In the genomic region with DNA sequence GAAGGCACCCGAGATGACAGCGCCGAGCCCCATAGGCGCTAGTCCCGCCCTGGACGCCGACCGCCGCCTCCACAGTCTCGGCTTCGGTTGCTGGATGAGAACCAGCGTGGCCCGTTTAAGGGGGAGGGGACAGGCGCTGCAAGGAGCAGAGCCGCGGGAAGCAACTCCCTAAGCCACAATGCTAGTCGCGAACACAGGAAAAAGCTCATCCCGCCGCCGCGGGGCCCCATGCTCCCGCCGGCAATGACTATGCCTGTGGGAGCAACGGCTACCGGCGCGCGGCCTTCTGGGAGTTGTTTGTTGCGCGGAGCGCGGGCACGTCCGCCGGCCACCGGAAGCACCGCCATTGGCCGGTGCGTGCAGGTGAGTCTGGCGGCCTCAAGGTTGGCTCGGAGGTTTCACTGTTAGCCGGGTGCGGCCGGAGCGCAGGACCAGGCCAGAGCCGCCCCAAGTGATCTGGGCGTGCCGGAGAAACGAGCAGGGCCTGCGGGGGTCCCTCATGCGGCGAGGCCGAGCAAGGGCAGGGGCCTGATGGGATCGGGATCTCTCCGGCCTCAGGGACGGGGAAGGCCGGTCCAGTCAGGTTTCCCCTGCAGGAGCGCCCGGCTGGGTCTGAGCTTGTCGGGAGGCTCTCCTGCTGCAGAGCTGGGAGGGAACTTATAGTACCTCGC, we compare ENCODE assay signal across 8 cellular contexts. TPM values are rescaled to one million over a fixed set of nuclear protein-coding genes. Genes with fewer than 3 reads are reported as not detected.
DNase-seq lines count a peak whose midpoint lies in the region; ATAC-seq and TF ChIP-seq lines count a peak whose summit lies in the region.

TSS of gene ZNF544 (plus strand) at position 331 of the 671 bp plus-strand sequence. CDS start 15,110 bp downstream, outside the sequence.

- peak within 1 kb of the TSS; percentile 91 for H3K27ac Mint-ChIP-seq in activated T-helper 2 cell treated with anti-CD3 and anti-CD28 coated beads, Interferon-gamma antibody, Interleukin-2, Interleukin-4, amounts not matched to agents 10 μg/mL and 5 μg/mL and 100 μg/mL, durations not matched to agents 14 hours and 24 hours and 36 hours
- peak within 1 kb of the TSS; percentile 96 to 99 (median 97) for H3K27ac Mint-ChIP-seq in nephron

- intact Hi-C loops in PC-9 (cut with micrococcal nuclease; ENCODE audit: unreplicated experiment) = loop anchor here (1.0 kb wide), 1 partner anchor 291 kb away; the partner anchor contains the start of gene ZBTB45
- intact Hi-C loops in activated T-helper 2 cell treated with anti-CD3 and anti-CD28 coated beads, Interferon-gamma antibody, Interleukin-2, Interleukin-4, amounts not matched to agents 10 μg/mL and 5 μg/mL and 100 μg/mL, durations not matched to agents 14 hours and 24 hours and 36 hours (cut with micrococcal nuclease) = loop anchor here (1.0 to 10.0 kb wide), 4 partner anchors 45 to 156 kb away; partner anchors contain the start of genes ERVK3-1, RPS5, ZNF274 and ZNF8

- DNase-seq in CMK (ENCODE audit: low read depth) (peak; percentile 85), HUDEP-2 (lab: John Stamatoyannopoulos, UW; ENCODE audit: unreplicated experiment in 76 of 76) (peak in 74 of 76 experiments; percentile 24 to 96 (median 75)), PC-9 (peak; percentile 57 to 71), fibroblast of pulmonary artery (ENCODE audit: low read depth) (peak; percentile 74)
- DNase-seq in activated T-helper 2 cell treated with anti-CD3 and anti-CD28 coated beads, Interferon-gamma antibody, Interleukin-2, Interleukin-4, amounts not matched to agents 10 μg/mL and 5 μg/mL and 100 μg/mL, durations not matched to agents 14 hours and 24 hours and 36 hours (ENCODE audit: low spot score) = peak; percentile 52
- DNase-seq in stimulated activated naive CD4-positive, alpha-beta T cell treated with Interleukin-2 at 50 U/mL for 16 hours (lab: John Stamatoyannopoulos, UW) = peak; percentile 72

- peaks cover 55% of the 10 kb centered on the region for H3K9me3 Mint-ChIP-seq in activated T-helper 2 cell treated with anti-CD3 and anti-CD28 coated beads, Interferon-gamma antibody, Interleukin-2, Interleukin-4, amounts not matched to agents 10 μg/mL and 5 μg/mL and 100 μg/mL, durations not matched to agents 14 hours and 24 hours and 36 hours
- peaks cover 68% of the 10 kb centered on the region for H3K9me3 Mint-ChIP-seq in nephron

- H3K4me3 Mint-ChIP-seq in activated T-helper 2 cell treated with anti-CD3 and anti-CD28 coated beads, Interferon-gamma antibody, Interleukin-2, Interleukin-4, amounts not matched to agents 10 μg/mL and 5 μg/mL and 100 μg/mL, durations not matched to agents 14 hours and 24 hours and 36 hours (ENCODE audit: low read depth) = peak within 1 kb of the TSS; percentile 92
- peak within 1 kb of the TSS; percentile 94 to 98 (median 97) for H3K4me3 Mint-ChIP-seq in nephron

- POLR2A ChIA-PET in PC-9 (lab: Charles Lee; ENCODE audit: unreplicated experiment) = no interaction called here

- H3K79me2 ChIP-seq in PC-9 (ENCODE audit: low read depth) = peaks cover 15% of the 10 kb centered on the region

- no TSS peak for BruUV-seq in PC-9 (replicated peaks; lab: Mats Ljungman, UMichigan)

- peak within 1 kb of the TSS; percentile 95 for H2AFZ ChIP-seq in PC-9

- H3K4me2 ChIP-seq in PC-9 = peak within 1 kb of the TSS; percentile 87

- H3K27me3 Mint-ChIP-seq in activated T-helper 2 cell treated with anti-CD3 and anti-CD28 coated beads, Interferon-gamma antibody, Interleukin-2, Interleukin-4, amounts not matched to agents 10 μg/mL and 5 μg/mL and 100 μg/mL, durations not matched to agents 14 hours and 24 hours and 36 hours (ENCODE audit: low read depth) = no peaks in the 10 kb centered on the region
- H3K27me3 Mint-ChIP-seq in nephron (ENCODE audit: low read depth) = no peaks in the 10 kb centered on the region

- H3K36me3 Mint-ChIP-seq in activated T-helper 2 cell treated with anti-CD3 and anti-CD28 coated beads, Interferon-gamma antibody, Interleukin-2, Interleukin-4, amounts not matched to agents 10 μg/mL and 5 μg/mL and 100 μg/mL, durations not matched to agents 14 hours and 24 hours and 36 hours (ENCODE audit: low read depth) = peaks cover 65% of the 10 kb centered on the region
- H3K36me3 Mint-ChIP-seq in nephron (ENCODE audit: low read depth) = peaks cover 75% of the 10 kb centered on the region

- H4K20me1 ChIP-seq in PC-9 (ENCODE audit: insufficient read depth) = no peaks in the 10 kb centered on the region

- peaks cover 24% of the 10 kb centered on the region for H3K36me3 ChIP-seq in PC-9 (ENCODE audit: low read depth)

- TF ChIP-seq CTCF in PC-9 (conservative IDR thresholded peaks at IDR 0.05) (no peak), fibroblast of pulmonary artery (IDR thresholded peaks at IDR 0.05; ENCODE audit: low read length, missing control alignments) (peak; percentile 31), nephron (IDR thresholded peaks at IDR 0.05; ENCODE audit: unreplicated experiment in 3 of 3) (peak in 1 of 3 experiments; percentile 29)

- no peaks in the 10 kb centered on the region for H3K4me1 ChIP-seq in PC-9 (replicated peaks; ENCODE audit: insufficient read depth)

- H3K27me3 ChIP-seq in PC-9 (ENCODE audit: insufficient read depth, low read depth) = no peaks in the 10 kb centered on the region

- no peaks in the 10 kb centered on the region for H3K9me2 ChIP-seq in PC-9 (ENCODE audit: insufficient read depth)

- H3K9me3 ChIP-seq in PC-9 (ENCODE audit: insufficient read depth, low read depth) = peaks cover 18% of the 10 kb centered on the region

- peaks cover 6% of the 10 kb centered on the region; the same call in 1 of the 2 replicates for H3F3A ChIP-seq in PC-9 (ENCODE audit: insufficient read depth, low read depth)

- CTCF ChIA-PET in PC-9 (lab: Charles Lee) = interaction anchor here (0.5 kb wide), 1 partner anchor 45 kb away, joined by 3 read pairs; no protein-coding TSS in a partner anchor

- peaks cover 13% of the 10 kb centered on the region for H3K4me1 Mint-ChIP-seq in activated T-helper 2 cell treated with anti-CD3 and anti-CD28 coated beads, Interferon-gamma antibody, Interleukin-2, Interleukin-4, amounts not matched to agents 10 μg/mL and 5 μg/mL and 100 μg/mL, durations not matched to agents 14 hours and 24 hours and 36 hours (ENCODE audit: low read depth)
- peaks cover 15% of the 10 kb centered on the region for H3K4me1 Mint-ChIP-seq in nephron

- peak within 1 kb of the TSS; percentile 34; the same call in 1 of the 2 replicates for H3K27ac ChIP-seq in PC-9

- ATAC-seq in GM19455 (IDR thresholded peaks at IDR 0.05; ENCODE audit: unreplicated experiment) = peak; percentile 88

- H3K4me3 ChIP-seq in PC-9 (peak within 1 kb of the TSS; percentile 75), fibroblast of pulmonary artery (replicated peaks; ENCODE audit: low read depth, low read length) (peak within 1 kb of the TSS; percentile 86)

RNA-seq across cellular contexts. Expression of gene ZNF544, which starts in this region (rescaled TPM):
- 29.5 and 32.7 TPM in 2 replicates for total RNA-seq in PC-9 (2021)
- 42.0 and 49.1 TPM in 2 replicates for total RNA-seq in activated T-helper 2 cell treated with anti-CD3 and anti-CD28 coated beads, Interferon-gamma antibody, Interleukin-2, Interleukin-4, amounts not matched to agents 10 μg/mL and 5 μg/mL and 100 μg/mL, durations not matched to agents 14 hours and 24 hours and 36 hours

Comparison
In these comparisons a context has a peak if more than half of its experiments do, and no peak if none do; other contexts are left out.
1. Peak in every context shown above with its lines: DNase-seq, ATAC-seq, H3K4me3 ChIP-seq and H3K27ac ChIP-seq.